In the genomic region with DNA sequence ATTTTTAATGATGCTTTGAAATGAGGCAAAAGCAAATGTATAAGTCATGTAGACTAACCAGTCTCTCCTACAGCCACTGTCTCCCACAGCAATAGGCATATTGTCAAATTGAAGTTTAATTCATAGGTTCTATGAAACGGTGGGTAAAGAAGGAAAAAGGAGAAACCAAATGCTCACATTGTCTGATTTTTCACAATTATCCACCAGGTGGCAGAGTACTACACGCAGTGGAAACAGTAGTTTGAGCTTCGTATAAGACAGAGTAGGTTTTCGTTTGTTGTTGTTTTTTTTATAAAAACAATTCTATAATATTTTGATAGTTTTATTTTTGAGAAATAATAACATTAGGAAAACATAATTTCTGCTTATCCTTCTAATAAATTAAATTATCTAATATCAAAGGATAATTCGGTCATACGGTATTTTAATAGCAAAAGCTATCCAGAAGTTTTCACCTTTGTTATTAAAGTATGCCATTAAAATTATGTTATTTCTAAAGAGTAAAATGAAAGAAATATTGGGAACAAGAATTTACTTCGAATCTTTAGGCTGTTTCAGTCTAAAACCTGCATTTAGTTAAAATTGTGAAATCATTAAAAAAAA, we compare ENCODE assay signal across 9 cellular contexts. TPM values are rescaled to one million over a fixed set of nuclear protein-coding genes. Genes with fewer than 3 reads are reported as not detected.
DNase-seq lines count a peak whose midpoint lies in the region; ATAC-seq and TF ChIP-seq lines count a peak whose summit lies in the region.
"Had no signal": no experiment of that assay in that cellular context is flagged by ENCODE, and none has a peak within 500 bp of the region (broad histone marks: within the 10 kb centered on the region; RNA-seq: fewer than 3 reads in every experiment).

No MANE protein-coding gene starts in this region.

- H3K27me3 Mint-ChIP-seq in endodermal cell (ENCODE audit: insufficient read depth) (no peaks in the 10 kb centered on the region), neural progenitor cell (ENCODE audit: insufficient read depth, low read depth) (no peaks in the 10 kb centered on the region)

- no peaks in the 10 kb centered on the region for H3K4me1 ChIP-seq in Peyer's patch
- no peaks in the 10 kb centered on the region for H3K4me1 ChIP-seq in endodermal cell (ENCODE audit: control insufficient read depth, insufficient read depth, low read length)
- no peaks in the 10 kb centered on the region for H3K4me1 ChIP-seq in neural progenitor cell
- H3K4me1 ChIP-seq: BLaER1 had no signal

- peak in 5 of 6 experiments; percentile 29 to 65 (median 59) for TF ChIP-seq CTCF in Peyer's patch (IDR thresholded peaks at IDR 0.05)
- TF ChIP-seq CTCF in endodermal cell (conservative IDR thresholded peaks at IDR 0.05), result peak; percentile 86
- TF ChIP-seq CTCF in neural progenitor cell (IDR thresholded peaks at IDR 0.05), result peak; percentile 78

- no peak overlapping the region for H3K4me3 ChIP-seq in Peyer's patch
- H3K4me3 ChIP-seq in endodermal cell (ENCODE audit: low read length), result no peak overlapping the region
- no peak overlapping the region for H3K4me3 ChIP-seq in neural progenitor cell
- H3K4me3 ChIP-seq: BLaER1 had no signal

- no peaks in the 10 kb centered on the region for H3K27me3 ChIP-seq in Peyer's patch
- no peaks in the 10 kb centered on the region for H3K27me3 ChIP-seq in endodermal cell (ENCODE audit: control insufficient read depth, insufficient read depth, low read length, poor library complexity, severe bottlenecking)
- H3K27me3 ChIP-seq in neural progenitor cell, result no peaks in the 10 kb centered on the region
- H3K27me3 ChIP-seq: BLaER1 had no signal

- H3K36me3 ChIP-seq in Peyer's patch, result no peaks in the 10 kb centered on the region
- no peaks in the 10 kb centered on the region for H3K36me3 ChIP-seq in endodermal cell (ENCODE audit: control insufficient read depth, insufficient read depth, low read length)
- no peaks in the 10 kb centered on the region for H3K36me3 ChIP-seq in neural progenitor cell
- H3K36me3 ChIP-seq: BLaER1 had no signal

- H4K20me1 ChIP-seq in neural progenitor cell (ENCODE audit: low read depth), result no peaks in the 10 kb centered on the region
- H4K20me1 ChIP-seq: BLaER1 had no signal

- H3K4me2 ChIP-seq in neural progenitor cell, result no peak overlapping the region
- H3K4me2 ChIP-seq: BLaER1 had no signal

- H3K36me3 Mint-ChIP-seq in endodermal cell (ENCODE audit: low read depth) (no peaks in the 10 kb centered on the region), neural progenitor cell (no peaks in the 10 kb centered on the region)

- H3K27ac ChIP-seq in Peyer's patch (no peak overlapping the region), endodermal cell (ENCODE audit: low read depth, low read length) (no peak overlapping the region), neural progenitor cell (no peak overlapping the region)
- H3K27ac ChIP-seq: BLaER1 had no signal

- H3K9me3 Mint-ChIP-seq in endodermal cell, result no peaks in the 10 kb centered on the region
- no peaks in the 10 kb centered on the region for H3K9me3 Mint-ChIP-seq in neural progenitor cell

- DNase-seq in DMS 273 (lab: John Stamatoyannopoulos, UW; ENCODE audit: unreplicated experiment), result peak; percentile 79
- no peak for DNase-seq in DMS 273 treated with DMSO at 0.1 percent for 48 hours (lab: John Stamatoyannopoulos, UW)
- DNase-seq in LHCN-M2 (ENCODE audit: low read depth), result peak; percentile 49
- no peak for DNase-seq in Peyer's patch
- no peak for DNase-seq in endodermal cell
- DNase-seq in neural progenitor cell (ENCODE audit: low spot score), result peak; percentile 68
- DNase-seq in stimulated activated CD4-positive, alpha-beta T cell treated with anti-CD3 and anti-CD28 coated beads, Interleukin-4, amount 100 ng/mL, for 4 hours, result no peak

- H3K4me3 Mint-ChIP-seq in endodermal cell (no peak overlapping the region), neural progenitor cell (no peak overlapping the region)

- H3K4me1 Mint-ChIP-seq in endodermal cell (no peaks in the 10 kb centered on the region), neural progenitor cell (no peaks in the 10 kb centered on the region)

- no peaks in the 10 kb centered on the region for H3F3A ChIP-seq in neural progenitor cell (ENCODE audit: low read depth)

- no peaks in the 10 kb centered on the region for H3K9me3 ChIP-seq in Peyer's patch
- no peaks in the 10 kb centered on the region for H3K9me3 ChIP-seq in endodermal cell (ENCODE audit: control insufficient read depth, low read length)
- no peaks in the 10 kb centered on the region for H3K9me3 ChIP-seq in neural progenitor cell (ENCODE audit: low read depth)
- H3K9me3 ChIP-seq: BLaER1 had no signal

- TF ChIP-seq POLR2A in Peyer's patch (IDR thresholded peaks at IDR 0.05), result no peak

- WGBS in endodermal cell (ENCODE audit: insufficient coverage in 1 of 2, insufficient read length in 1 of 2), 2 experiments, result 80% methylated on average over 2 of the region's 7 CpGs; no CpG with 5 or more reads in 1 of the 2 experiments

- no peaks in the 10 kb centered on the region for H3K79me2 ChIP-seq in neural progenitor cell (ENCODE audit: low read depth)

- H3K9ac ChIP-seq in endodermal cell (ENCODE audit: extremely low read depth, low read length, poor library complexity, severe bottlenecking) (no peak overlapping the region), neural progenitor cell (no peak overlapping the region)
- H3K9ac ChIP-seq: BLaER1 had no signal

- peak; percentile 78 for ATAC-seq in GM21576 (IDR thresholded peaks at IDR 0.05; ENCODE audit: unreplicated experiment)

- H3K27ac Mint-ChIP-seq in endodermal cell (no peak overlapping the region), neural progenitor cell (no peak overlapping the region)

- H2AFZ ChIP-seq in neural progenitor cell (replicated peaks), result no peak overlapping the region

RNA-seq across cellular contexts. Expression of a gene that starts 39.1 kb away (rescaled TPM):
- total RNA-seq in LHCN-M2 (2014; rRNA removed) (19.8 and 23.2 TPM in 2 replicates), Peyer's patch (10 to 100 TPM in 1 of 4 donors, 1 to 10 TPM in 3; 2.7 to 12.4 (median 4.9) TPM), endodermal cell (10 to 100 TPM; 14.8 to 18.9 TPM), neural progenitor cell (ENCODE audit: low replicate concordance) (0.13 TPM in 1 of 2 replicates, not detected in the other)
- 8.2 TPM for polyA plus RNA-seq in LHCN-M2 (2012)
- 18.7 TPM for polyA plus RNA-seq in endodermal cell (2013, experiment 1 of 2)
- polyA plus RNA-seq in endodermal cell (2013, experiment 2 of 2), result 18.6 TPM

RNA-seq across cellular contexts. Expression of a gene that starts 39.2 kb away (rescaled TPM):
- total RNA-seq in LHCN-M2 (2014; rRNA removed) (81.4 and 84.6 TPM in 2 replicates), Peyer's patch (10 to 100 TPM; 28.9 to 86.5 (median 47.3) TPM), endodermal cell (10 to 100 TPM; 17.4 to 30.6 TPM), neural progenitor cell (ENCODE audit: low replicate concordance) (not detected in 2 replicates)
- polyA plus RNA-seq in LHCN-M2 (2012), result 26.8 TPM
- 43.6 TPM for polyA plus RNA-seq in endodermal cell (2013, experiment 1 of 2)
- polyA plus RNA-seq in endodermal cell (2013, experiment 2 of 2), result 39.6 TPM

Comparison
In these comparisons a context has a peak if more than half of its experiments do, and no peak if none do; other contexts are left out.
1. DNase-seq: peak in DMS 273 (single experiment), LHCN-M2 (single experiment) and neural progenitor cell (single experiment); none in DMS 273 treated with DMSO at 0.1 percent for 48 hours (single experiment), Peyer's patch (0 of 3), endodermal cell (single experiment) and stimulated activated CD4-positive, alpha-beta T cell treated with anti-CD3 and anti-CD28 coated beads, Interleukin-4, amount 100 ng/mL, for 4 hours (0 of 2).
2. RNA of a gene that starts 39.2 kb away (total RNA-seq): 81.4 to 84.6 TPM in LHCN-M2, 28.9 to 86.5 TPM in Peyer's patch and 17.4 to 30.6 TPM in endodermal cell; not detected in neural progenitor cell; every median in the first group is over 10 times any median in the second.
3. Peak in every context shown above with its lines, with median percentiles within 50 percentile points of each other: CTCF ChIP-seq.